In genomic region chr19:43826787-43827754, GRCh38 we compare ENCODE assay signal across 8 cellular contexts. TPM values are rescaled to one million over a fixed set of nuclear protein-coding genes. Genes with fewer than 3 reads are reported as not detected.
DNase-seq lines count a peak whose midpoint lies in the region; ATAC-seq and TF ChIP-seq lines count a peak whose summit lies in the region.

Gene ZNF283 (plus strand): TSS chr19:43827321. CDS start chr19:43833505, 6,184 bp downstream.

- intact Hi-C loops in adrenal gland (cut with DNase I), result no loop called here
- intact Hi-C loops in heart right ventricle (cut with DNase I), result loop anchor here in 1 of 10 donors (10.0 kb wide), 1 partner anchor 78 kb away; no protein-coding TSS in a partner anchor

- no peak within 1 kb of the TSS for H3K27ac ChIP-seq in DOHH2 (ENCODE audit: low read depth, low read length)
- peak within 1 kb of the TSS in 3 of 5 donors; percentile 41 to 72 (median 42) for H3K27ac ChIP-seq in adrenal gland
- peak within 1 kb of the TSS in 9 of 10 donors; percentile 50 to 86 (median 73) for H3K27ac ChIP-seq in heart right ventricle
- no peak within 1 kb of the TSS for H3K27ac ChIP-seq in trophoblast cell (ENCODE audit: low read depth, low read length)
- peak within 1 kb of the TSS in 3 of 4 donors; percentile 57 to 82 (median 70) for H3K27ac ChIP-seq in tibial nerve

- H3K79me2 ChIP-seq in DOHH2 (ENCODE audit: control insufficient read depth, low read length), result no peaks in the 10 kb centered on the region
- no peaks in the 10 kb centered on the region for H3K79me2 ChIP-seq in trophoblast cell (ENCODE audit: control insufficient read depth, insufficient read depth, low read length, poor library complexity)

- peak within 1 kb of the TSS; percentile 12 for H2BK5ac ChIP-seq in trophoblast cell (ENCODE audit: low read depth, low read length, poor library complexity)

- WGBS in adrenal gland, 4 donors, result 6 to 11% (median 8%) methylated on average over 25 to 46 of the region's 46 CpGs
- WGBS in heart right ventricle, 2 donors, result 5% methylated on average over 46 of the region's 46 CpGs
- no CpG with 5 or more reads among the region's 46 CpGs for WGBS in trophoblast cell (ENCODE audit: extremely low coverage, insufficient coverage, insufficient read length)
- 7 to 14% methylated on average over 44 to 45 of the region's 46 CpGs for WGBS in tibial nerve, 2 donors

- H3K23ac ChIP-seq in trophoblast cell (ENCODE audit: low read length), result no peak within 1 kb of the TSS

- peak within 1 kb of the TSS; percentile 57 for H4K12ac ChIP-seq in trophoblast cell (ENCODE audit: low read depth, low read length)

- H3K14ac ChIP-seq in trophoblast cell (ENCODE audit: low read length), result no peak within 1 kb of the TSS

- TF ChIP-seq EP300 in tibial nerve (IDR thresholded peaks at IDR 0.05), result peak; percentile 49

- H2AFZ ChIP-seq in trophoblast cell (ENCODE audit: insufficient read depth, low read length, poor library complexity), result peak within 1 kb of the TSS; percentile 69

- peak within 1 kb of the TSS; percentile 60 for H3K4me2 ChIP-seq in DOHH2 (ENCODE audit: low read length)
- H3K4me2 ChIP-seq in trophoblast cell (ENCODE audit: low read length), result peak within 1 kb of the TSS; percentile 70

- H3K9ac ChIP-seq in trophoblast cell (ENCODE audit: low read length), result peak within 1 kb of the TSS; percentile 82

- H3K4me3 ChIP-seq in DOHH2 (ENCODE audit: low read length) (peak within 1 kb of the TSS; percentile 72), adrenal gland (peak within 1 kb of the TSS in 3 of 4 donors; percentile 69 to 77 (median 75)), heart right ventricle (peak within 1 kb of the TSS; percentile 60 to 89 (median 68)), trophoblast cell (ENCODE audit: low read depth, low read length) (peak within 1 kb of the TSS; percentile 85), tibial nerve (peak within 1 kb of the TSS; percentile 40 to 75 (median 60))

- TF ChIP-seq POLR2A in adrenal gland (IDR thresholded peaks at IDR 0.05), result peak in 1 of 2 donors; percentile 38
- TF ChIP-seq POLR2A in tibial nerve (IDR thresholded peaks at IDR 0.05), result no peak

- TF ChIP-seq CTCF in DOHH2 (IDR thresholded peaks at IDR 0.05; ENCODE audit: low read depth, low read length, poor library complexity, severe bottlenecking) (no peak), adrenal gland (IDR thresholded peaks at IDR 0.05) (no peak), heart right ventricle (IDR thresholded peaks at IDR 0.05) (no peak), tibial nerve (IDR thresholded peaks at IDR 0.05) (no peak)

- H3K27me3 ChIP-seq in DOHH2 (ENCODE audit: control insufficient read depth, low read length) (no peaks in the 10 kb centered on the region), adrenal gland (peaks cover 3% of the 10 kb centered on the region), heart right ventricle (peaks cover 0 to 27% (median 0%) of the 10 kb centered on the region in 7 donors), trophoblast cell (ENCODE audit: insufficient read depth, low read length) (no peaks in the 10 kb centered on the region), tibial nerve (peaks cover 0 to 3% of the 10 kb centered on the region in 2 donors)

- H3K9me3 ChIP-seq in DOHH2 (ENCODE audit: control insufficient read depth, insufficient read depth, low read length) (peaks cover 7% of the 10 kb centered on the region), adrenal gland (replicated peaks in 1 of 3) (no peaks in the 10 kb centered on the region), heart right ventricle (peaks cover 0 to 10% (median 0%) of the 10 kb centered on the region in 11 donors), trophoblast cell (ENCODE audit: insufficient read depth, low read depth, low read length) (peaks cover 2% of the 10 kb centered on the region), tibial nerve (peaks cover 0 to 2% (median 0%) of the 10 kb centered on the region in 4 donors)

- H3K4me1 ChIP-seq in DOHH2 (ENCODE audit: control insufficient read depth, low read length), result no peaks in the 10 kb centered on the region
- peaks cover 0 to 11% of the 10 kb centered on the region in 2 donors for H3K4me1 ChIP-seq in adrenal gland (replicated peaks in 1 of 2)
- peaks cover 0 to 16% (median 12%) of the 10 kb centered on the region in 9 donors for H3K4me1 ChIP-seq in heart right ventricle
- peaks cover 3 to 4% of the 10 kb centered on the region in 2 experiments for H3K4me1 ChIP-seq in trophoblast cell (ENCODE audit: control insufficient read depth in 1 of 2, insufficient read depth in 2 of 2, low read length in 2 of 2)
- peaks cover 0 to 14% (median 4%) of the 10 kb centered on the region in 4 donors for H3K4me1 ChIP-seq in tibial nerve

- peak within 1 kb of the TSS; percentile 65 for H3K4ac ChIP-seq in trophoblast cell (ENCODE audit: low read depth, low read length)

- H4K91ac ChIP-seq in trophoblast cell (ENCODE audit: low read depth, low read length), result peak within 1 kb of the TSS; percentile 50

- H3K79me1 ChIP-seq in trophoblast cell (ENCODE audit: low read length), result peaks cover 3% of the 10 kb centered on the region

- H3K9me2 ChIP-seq in DOHH2 (replicated peaks; ENCODE audit: control insufficient read depth, low read length), result no peaks in the 10 kb centered on the region

- peak; percentile 98 to 100 (median 99) for ATAC-seq in heart right ventricle

- no peak within 1 kb of the TSS for H2BK12ac ChIP-seq in trophoblast cell (ENCODE audit: low read length)

- peak within 1 kb of the TSS; percentile 92 for H3K18ac ChIP-seq in trophoblast cell (ENCODE audit: low read length)

- peak within 1 kb of the TSS; percentile 91 for H4K8ac ChIP-seq in trophoblast cell (ENCODE audit: low read depth, low read length)

- H2BK120ac ChIP-seq in trophoblast cell (ENCODE audit: insufficient read depth, low read length, poor library complexity), result no peak within 1 kb of the TSS

- H4K20me1 ChIP-seq in DOHH2 (ENCODE audit: control insufficient read depth, insufficient read depth, low read depth, low read length), result no peaks in the 10 kb centered on the region

- DNase-seq in HCEC 1CT (peak; percentile 79), NCI-H1105 (lab: John Stamatoyannopoulos, UW) (peak; percentile 77), SW 1271 (lab: John Stamatoyannopoulos, UW) (peak; percentile 63 to 88), adrenal gland (peak; percentile 90 to 97 (median 93)), heart right ventricle (peak; percentile 87 to 91), trophoblast cell (peak; percentile 90 to 94), tibial nerve (ENCODE audit: low spot score in 2 of 2) (peak; percentile 74 to 86)

- H2AK5ac ChIP-seq in trophoblast cell (ENCODE audit: low read length), result no peak within 1 kb of the TSS

- no peaks in the 10 kb centered on the region for H3K36me3 ChIP-seq in DOHH2 (ENCODE audit: control insufficient read depth, low read length)
- peaks cover 0 to 11% of the 10 kb centered on the region in 2 donors for H3K36me3 ChIP-seq in adrenal gland (replicated peaks in 1 of 2)
- peaks cover 0 to 39% (median 28%) of the 10 kb centered on the region in 9 donors for H3K36me3 ChIP-seq in heart right ventricle
- H3K36me3 ChIP-seq in trophoblast cell (ENCODE audit: control insufficient read depth in 1 of 2, insufficient read depth in 2 of 2, low read length in 2 of 2), result peaks cover 9 to 11% of the 10 kb centered on the region in 2 experiments
- peaks cover 0 to 41% (median 7%) of the 10 kb centered on the region in 3 donors for H3K36me3 ChIP-seq in tibial nerve

- H3F3A ChIP-seq in DOHH2 (ENCODE audit: control insufficient read depth, insufficient read depth), result no peaks in the 10 kb centered on the region

RNA-seq across cellular contexts. Expression of gene ZNF283, which starts in this region (rescaled TPM):
- total RNA-seq in adrenal gland, result 10 to 100 TPM in 3 of 8 donors, 1 to 10 TPM in 5; 2.8 to 14.9 (median 8.0) TPM
- polyA plus RNA-seq in adrenal gland, result 1 to 10 TPM; 2.4 to 5.5 (median 5.0) TPM
- total RNA-seq in heart right ventricle, result 10 to 100 TPM in 9 of 10 donors, 1 to 10 TPM in 1; 7.5 to 16.9 (median 12.1) TPM
- 1 to 10 TPM; 1.7 to 6.7 TPM for polyA plus RNA-seq in heart right ventricle
- 3.7 and 4.0 TPM in 2 replicates for polyA plus RNA-seq in trophoblast cell (2013)
- 10 to 100 TPM in 2 of 4 donors, 1 to 10 TPM in 2; 4.2 to 12.3 (median 10.4) TPM for total RNA-seq in tibial nerve

Comparison
In these comparisons a context has a peak if more than half of its experiments do, and no peak if none do; other contexts are left out.
1. H3K27ac ChIP-seq: peak in adrenal gland (3 of 5), heart right ventricle (9 of 10) and tibial nerve (3 of 4); none in DOHH2 (single experiment) and trophoblast cell (single experiment).
2. Peak in every context shown above with its lines, with median percentiles within 50 percentile points of each other: H3K4me3 ChIP-seq and DNase-seq.